29 cellular contexts compared by ENCODE assay signal in genomic region chr5:18920966-18921365, GRCh38.
"Had no signal": no experiment of that assay in that cellular context is flagged by ENCODE, and none has a peak within 500 bp of the region (broad histone marks: within the 10 kb centered on the region; RNA-seq: fewer than 3 reads in every experiment).

No MANE protein-coding gene starts in this region.

- H3K27me3 ChIP-seq: brain microvascular endothelial cell, MG63 had no signal

- H3K27me3 Mint-ChIP-seq: activated CD4-positive, alpha-beta T cell treated with anti-CD3 and anti-CD28 coated beads, Interleukin-2, amount 10 ng/mL, durations not matched to agents 24 days and 14 days; activated naive CD4-positive, alpha-beta T cell treated with anti-CD3 and anti-CD28 coated beads, Interleukin-2, amount 10 ng/mL, durations not matched to agents 7 days and 5 days; activated naive CD8-positive, alpha-beta T cell had no signal

- H3K9me3 ChIP-seq: MG63 had no signal

- H3K4me1 Mint-ChIP-seq: activated CD4-positive, alpha-beta T cell treated with anti-CD3 and anti-CD28 coated beads, Interleukin-2, amount 10 ng/mL, durations not matched to agents 24 days and 14 days; activated naive CD4-positive, alpha-beta T cell treated with anti-CD3 and anti-CD28 coated beads, Interleukin-2, amount 10 ng/mL, durations not matched to agents 7 days and 5 days had no signal

- H3K27ac ChIP-seq: brain microvascular endothelial cell, coronary artery, SK-N-MC had no signal

- H3K4me3 ChIP-seq: coronary artery, MG63, SK-N-MC had no signal

- H3K36me3 ChIP-seq: brain microvascular endothelial cell, MG63 had no signal

- H3K4me3 Mint-ChIP-seq: activated CD4-positive, alpha-beta T cell treated with anti-CD3 and anti-CD28 coated beads, Interleukin-2, amount 10 ng/mL, durations not matched to agents 24 days and 14 days; activated naive CD4-positive, alpha-beta T cell treated with anti-CD3 and anti-CD28 coated beads, Interleukin-2, amount 10 ng/mL, durations not matched to agents 7 days and 5 days; activated naive CD8-positive, alpha-beta T cell; T-helper 1 cell treated with Interleukin-12 subunit alpha and Interleukin-12 subunit beta and Interleukin-4 antibody, amounts not matched to agents 30 μg/mL and 1 μg/mL, for 36 hours; T-helper 2 cell treated with Interferon-gamma antibody and Interleukin-4, amounts not matched to agents 5 μg/mL and 100 μg/mL, for 36 hours had no signal

- H3K27ac Mint-ChIP-seq: activated CD4-positive, alpha-beta T cell treated with anti-CD3 and anti-CD28 coated beads, Interleukin-2, amount 10 ng/mL, durations not matched to agents 24 days and 14 days; activated naive CD4-positive, alpha-beta T cell treated with anti-CD3 and anti-CD28 coated beads, Interleukin-2, amount 10 ng/mL, durations not matched to agents 7 days and 5 days; activated naive CD8-positive, alpha-beta T cell; T-helper 1 cell treated with Interleukin-12 subunit alpha and Interleukin-12 subunit beta and Interleukin-4 antibody, amounts not matched to agents 30 μg/mL and 1 μg/mL, for 36 hours; T-helper 2 cell treated with Interferon-gamma antibody and Interleukin-4, amounts not matched to agents 5 μg/mL and 100 μg/mL, for 36 hours had no signal

- H3K36me3 Mint-ChIP-seq: activated naive CD4-positive, alpha-beta T cell treated with anti-CD3 and anti-CD28 coated beads, Interleukin-2, amount 10 ng/mL, durations not matched to agents 7 days and 5 days; activated naive CD8-positive, alpha-beta T cell had no signal

- DNase-seq: activated CD4-positive, alpha-beta T cell treated with anti-CD3 and anti-CD28 coated beads, Interleukin-2, amount 10 ng/mL, durations not matched to agents 24 days and 14 days; activated CD4-positive, alpha-beta T cell treated with anti-CD3 and anti-CD28 coated beads, Interleukin-2, amount 50 U/mL, for 48 hours; activated CD8-positive, alpha-beta memory T cell treated with anti-CD3 and anti-CD28 coated beads, Interleukin-2, amount 50 U/mL, for 4 hours; activated effector memory CD4-positive, alpha-beta T cell treated with Interleukin-2 at 50 U/mL for 16 hours; activated naive CD4-positive, alpha-beta T cell treated with anti-CD3 and anti-CD28 coated beads, Interleukin-2, amount 10 ng/mL, durations not matched to agents 7 days and 5 days; activated T-cell treated with anti-CD3 and anti-CD28 coated beads, Interleukin-2, amount 50 U/mL, for 48 hours; amniotic stem cell; aorta; brain microvascular endothelial cell; central memory CD4-positive, alpha-beta T cell; Kasumi-1; KG1; MG63; NCI-H1048; NCI-H1105 treated with DMSO at 0.1 percent for 48 hours; NCI-H1436; NCI-H1694 treated with DMSO at 0.1 percent for 48 hours; NCI-H2029; NCI-H345; NCI-H510A; NCI-H526; NCI-H748 treated with DMSO at 0.1 percent for 48 hours; NK-92 treated with Interleukin-12 subunit alpha and Interleukin-12 subunit beta, amount 100 ng/mL, for 24 hours; Right ventricle myocardium superior had no signal

- H3K9me3 Mint-ChIP-seq: activated CD4-positive, alpha-beta T cell treated with anti-CD3 and anti-CD28 coated beads, Interleukin-2, amount 10 ng/mL, durations not matched to agents 24 days and 14 days; T-helper 1 cell treated with Interleukin-12 subunit alpha and Interleukin-12 subunit beta and Interleukin-4 antibody, amounts not matched to agents 30 μg/mL and 1 μg/mL, for 36 hours had no signal
